ENCODE assay signal across 1 cellular context in the genomic region with DNA sequence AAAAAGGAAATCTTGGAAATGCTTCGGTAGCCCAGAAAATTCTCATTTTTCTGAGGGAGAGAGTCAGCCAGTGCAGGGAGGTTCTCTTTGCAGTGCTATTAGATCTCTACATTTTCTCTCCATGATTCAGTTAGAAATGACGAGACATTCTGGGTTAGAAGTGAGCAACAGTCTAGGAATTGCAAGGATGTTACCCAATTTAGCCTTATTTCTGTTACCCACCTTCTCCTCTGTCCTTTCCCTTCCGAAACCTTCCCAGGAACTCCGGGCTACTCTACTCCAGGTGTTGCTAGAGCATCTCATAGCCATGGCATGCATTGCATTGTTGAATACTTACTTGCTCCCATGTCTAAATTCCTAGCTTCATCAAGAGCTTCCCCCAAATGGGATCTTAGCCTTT.
TF ChIP-seq lines count a peak whose summit lies in the region.

No MANE protein-coding gene starts in this region.

TF ChIP-seq in IMR-90, 13 proteins besides CTCF, POLR2A, EP300 and RAD21:
- TF ChIP-seq CEBPB (IDR thresholded peaks at IDR 0.05; ENCODE audit: low read depth, low read length) (peak; percentile 52; the same call in 1 of the 2 replicates), CHD1 (IDR thresholded peaks at IDR 0.05; ENCODE audit: low read depth, low read length) (no peak)
